In genomic region chr4:134201216-134202098, GRCh38 we compare ENCODE assay signal across 8 cellular contexts. TPM values are rescaled to one million over a fixed set of nuclear protein-coding genes. Genes with fewer than 3 reads are reported as not detected.
A peak's percentile ranks its signal among the peaks of the same experiment; 100 is the strongest.
DNase-seq lines count a peak whose midpoint lies in the region; ATAC-seq and TF ChIP-seq lines count a peak whose summit lies in the region.

Gene PABPC4L (minus strand): TSS chr4:134201789. CDS start chr4:134201019, 770 bp downstream.

- H3K9ac ChIP-seq in skeletal muscle satellite cell (ENCODE audit: low read depth, low read length) = peak within 1 kb of the TSS; percentile 76

- H3K27me3 ChIP-seq in WERI-Rb-1 (ENCODE audit: insufficient read depth, low read depth, severe bottlenecking) (no peaks in the 10 kb centered on the region), right atrium auricular region (no peaks in the 10 kb centered on the region), skeletal muscle satellite cell (ENCODE audit: control insufficient read depth, insufficient read depth, low read length) (no peaks in the 10 kb centered on the region)

- H3K27ac ChIP-seq in WERI-Rb-1 (peak within 1 kb of the TSS; percentile 17; the same call in 1 of the 2 replicates), right atrium auricular region (peak within 1 kb of the TSS; percentile 65 to 79)

- peak within 1 kb of the TSS; percentile 74 for H3K4me2 ChIP-seq in skeletal muscle satellite cell (ENCODE audit: low read length)

- TF ChIP-seq CTCF in HFF-Myc (IDR thresholded peaks at IDR 0.05; ENCODE audit: low read depth, low read length, missing control alignments) (no peak), WERI-Rb-1 (IDR thresholded peaks at IDR 0.05; ENCODE audit: low read depth, low read length) (no peak), right atrium auricular region (IDR thresholded peaks at IDR 0.05) (no peak)

- no peak for DNase-seq in HFF-Myc (ENCODE audit: extremely low read depth, low read depth)
- DNase-seq in WERI-Rb-1 = peak; percentile 36
- peak; percentile 67 for DNase-seq in right atrium auricular region (ENCODE audit: low spot score)
- no peak for DNase-seq in stimulated activated CD4-positive, alpha-beta T cell treated with anti-CD3 and anti-CD28 coated beads, Interleukin-4, amount 100 ng/mL, for 4 hours
- DNase-seq in HCEC 1CT = no peak

- H3K4me1 ChIP-seq in right atrium auricular region = peaks cover 0 to 8% of the 10 kb centered on the region in 2 donors
- H3K4me1 ChIP-seq in skeletal muscle satellite cell (ENCODE audit: control insufficient read depth, insufficient read depth, low read length) = peaks cover 6% of the 10 kb centered on the region

- H3K4me3 ChIP-seq in HFF-Myc (replicated peaks; ENCODE audit: low read depth, low read length) = peak within 1 kb of the TSS; percentile 51
- H3K4me3 ChIP-seq in WERI-Rb-1 (ENCODE audit: low read depth, low read length) = peak within 1 kb of the TSS; percentile 42
- H3K4me3 ChIP-seq in right atrium auricular region = peak within 1 kb of the TSS; percentile 54 to 56
- H3K4me3 ChIP-seq in skeletal muscle satellite cell (ENCODE audit: low read length) = peak within 1 kb of the TSS; percentile 70

- no peaks in the 10 kb centered on the region for H3K36me3 ChIP-seq in WERI-Rb-1
- H3K36me3 ChIP-seq in right atrium auricular region = no peaks in the 10 kb centered on the region
- H3K36me3 ChIP-seq in skeletal muscle satellite cell (ENCODE audit: insufficient read depth, low read length) = no peaks in the 10 kb centered on the region

- ATAC-seq in HG02610 (IDR thresholded peaks at IDR 0.05; ENCODE audit: unreplicated experiment) (no peak), GM21390 (IDR thresholded peaks at IDR 0.05; ENCODE audit: unreplicated experiment) (no peak)

- H3K9me3 ChIP-seq in WERI-Rb-1 (ENCODE audit: severe bottlenecking) (no peaks in the 10 kb centered on the region), right atrium auricular region (no peaks in the 10 kb centered on the region), skeletal muscle satellite cell (replicated peaks; ENCODE audit: low read length) (no peaks in the 10 kb centered on the region)

RNA-seq across cellular contexts. Expression of gene PABPC4L, which starts in this region (rescaled TPM):
- total RNA-seq in right atrium auricular region = 1 to 10 TPM in 1 of 2 donors, under 1 TPM in 1; 0.67 to 1.3 TPM
- under 0.01 and 0.22 TPM in 2 replicates for total RNA-seq in skeletal muscle satellite cell (2012; rRNA removed)

Comparison
In these comparisons a context has a peak if more than half of its experiments do, and no peak if none do; other contexts are left out.
1. DNase-seq: peak in WERI-Rb-1 (single experiment) and right atrium auricular region (single experiment); none in HFF-Myc (single experiment), stimulated activated CD4-positive, alpha-beta T cell treated with anti-CD3 and anti-CD28 coated beads, Interleukin-4, amount 100 ng/mL, for 4 hours (0 of 2) and HCEC 1CT (single experiment).
2. Peak in every context shown above with its lines, with median percentiles within 50 percentile points of each other: H3K4me3 ChIP-seq.